28 cellular contexts compared by ENCODE assay signal in the genomic region with DNA sequence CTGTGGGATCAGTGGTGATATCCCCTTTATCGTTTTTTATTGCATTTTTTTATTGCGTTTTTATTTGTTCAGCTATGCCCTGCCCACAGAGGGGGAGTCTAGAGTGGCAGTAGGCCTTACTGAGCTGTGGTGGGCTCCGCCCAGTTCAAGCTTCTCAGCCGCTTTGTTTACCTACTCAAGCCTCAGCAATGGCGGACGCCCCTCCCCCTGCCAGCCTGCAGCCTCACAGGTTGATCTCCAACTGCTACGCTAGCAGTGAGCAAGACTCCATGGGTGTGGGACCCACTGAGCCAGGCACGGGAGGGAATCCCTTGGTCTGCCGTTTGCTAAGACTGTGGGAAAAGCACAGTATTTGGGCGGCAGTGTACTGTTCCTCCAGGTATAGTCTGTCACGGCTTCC.
"Had no signal": no experiment of that assay in that cellular context is flagged by ENCODE, and none has a peak within 500 bp of the region (broad histone marks: within the 10 kb centered on the region; RNA-seq: fewer than 3 reads in every experiment).

No MANE protein-coding gene starts in this region.

- H3K27ac ChIP-seq: adrenal gland, body of pancreas, breast epithelium, Peyer's patch, SJSA1 had no signal

- H3K27me3 ChIP-seq: adrenal gland, body of pancreas, breast epithelium, Peyer's patch, SJSA1 had no signal

- H3K4me1 ChIP-seq: adrenal gland, body of pancreas, breast epithelium, Peyer's patch, SJSA1 had no signal

- DNase-seq: activated B cell treated with CpG ODN at 0.5 μM for 24 hours; activated CD4-positive, alpha-beta memory T cell treated with anti-CD3 and anti-CD28 coated beads for 36 hours; activated CD4-positive, alpha-beta T cell treated with anti-CD3 and anti-CD28 coated beads for 4 hours; activated CD4-positive, alpha-beta T cell treated with anti-CD3 and anti-CD28 coated beads, Interleukin-2, amount 50 U/mL, for 1 hour; activated CD4-positive, CD25-positive, alpha-beta regulatory T cell treated with anti-CD3 and anti-CD28 coated beads, Interleukin-2, amount 50 U/mL, for 72 hours; activated CD8-positive, alpha-beta memory T cell treated with anti-CD3 and anti-CD28 coated beads, Interleukin-2, amount 50 U/mL, for 4 hours; activated gamma-delta T cell treated with Interleukin-2 at 50 U/mL for 16 hours; activated naive CD4-positive, alpha-beta T cell treated with anti-CD3 and anti-CD28 coated beads for 36 hours; activated T-cell treated with anti-CD3 and anti-CD28 coated beads for 4 hours; activated T-cell treated with anti-CD3 and anti-CD28 coated beads, Interleukin-2, amount 50 U/mL, for 4 hours; adrenal gland; body of pancreas; NCI-H1092 treated with DMSO at 0.1 percent for 48 hours; NCI-H146; NCI-H187; NCI-H2029 treated with DMSO at 0.1 percent for 48 hours; NCI-H2107; NCI-H226; NCI-H446 treated with DMSO at 0.1 percent for 48 hours; NCI-H524; NCI-H69; PC-3; Peyer's patch; RPMI8226; SHP77 treated with DMSO at 0.1 percent for 48 hours; SK-N-SH had no signal

- H3K36me3 ChIP-seq: adrenal gland, breast epithelium, Peyer's patch, SJSA1 had no signal

- H3K4me3 ChIP-seq: adrenal gland, body of pancreas, breast epithelium, Peyer's patch, SJSA1 had no signal

- H3K9me3 ChIP-seq: adrenal gland, Peyer's patch, SK-N-SH had no signal
